In genomic region chr12:50505945-50506344, GRCh38 we compare ENCODE assay signal across 8 cellular contexts. TPM values are rescaled to one million over a fixed set of nuclear protein-coding genes. Genes with fewer than 3 reads are reported as not detected.
A peak's percentile ranks its signal among the peaks of the same experiment; 100 is the strongest.
DNase-seq lines count a peak whose midpoint lies in the region; TF ChIP-seq lines count a peak whose summit lies in the region.

No MANE protein-coding gene starts in this region.

- H3K27me3 Mint-ChIP-seq in activated CD4-positive, alpha-beta memory T cell treated with anti-CD3 and anti-CD28 coated beads for 36 hours = no peaks in the 10 kb centered on the region
- H3K27me3 Mint-ChIP-seq in osteocyte (ENCODE audit: unreplicated experiment) = no peaks in the 10 kb centered on the region

- H3K9me3 Mint-ChIP-seq in activated CD4-positive, alpha-beta memory T cell treated with anti-CD3 and anti-CD28 coated beads for 36 hours = no peaks in the 10 kb centered on the region
- no peaks in the 10 kb centered on the region for H3K9me3 Mint-ChIP-seq in osteocyte (ENCODE audit: unreplicated experiment)

- no peaks in the 10 kb centered on the region for H3K9me3 ChIP-seq in HAP-1

- no peaks in the 10 kb centered on the region; the same call in 1 of the 2 replicates for H3K36me3 ChIP-seq in HAP-1 (replicated peaks)

- peak overlapping the region; percentile 70 for H3K4me3 ChIP-seq in HAP-1

- DNase-seq in ACHN (peak; percentile 14), HAP-1 (ENCODE audit: low spot score in 2 of 2) (peak in 1 of 2 experiments; percentile 27), globus pallidus (ENCODE audit: low spot score) (peak; percentile 97), osteocyte (ENCODE audit: extremely low spot score, unreplicated experiment) (no peak), NCI-H1694 (lab: John Stamatoyannopoulos, UW) (no peak), DMS153 treated with DMSO at 0.1 percent for 48 hours (lab: John Stamatoyannopoulos, UW; ENCODE audit: unreplicated experiment) (no peak), NCI-H1694 treated with DMSO at 0.1 percent for 48 hours (lab: John Stamatoyannopoulos, UW) (no peak)
- peak; percentile 27 for DNase-seq in activated CD4-positive, alpha-beta memory T cell treated with anti-CD3 and anti-CD28 coated beads for 36 hours

- in situ Hi-C loops in ACHN (cut with HindIII; ENCODE audit: low pct_ligation_motif_present, low pct_unique_long_range_greater_than_20kb, low sequenced_read_pairs) (no loop called here), HAP-1 (cut with MboI; ENCODE audit: low sequenced_read_pairs) (loop anchor here (10.0 to 25.0 kb wide), 2 partner anchors 119 to 231 kb away; no protein-coding TSS in a partner anchor)

- H3K27ac Mint-ChIP-seq in activated CD4-positive, alpha-beta memory T cell treated with anti-CD3 and anti-CD28 coated beads for 36 hours = peak overlapping the region; percentile 93
- H3K27ac Mint-ChIP-seq in osteocyte (ENCODE audit: unreplicated experiment) = peak overlapping the region; percentile 91

- H3K4me1 Mint-ChIP-seq in activated CD4-positive, alpha-beta memory T cell treated with anti-CD3 and anti-CD28 coated beads for 36 hours (ENCODE audit: low read depth) = peaks cover 48% of the 10 kb centered on the region
- H3K4me1 Mint-ChIP-seq in osteocyte (ENCODE audit: unreplicated experiment) = peaks cover 34% of the 10 kb centered on the region

- no peaks in the 10 kb centered on the region for H3K27me3 ChIP-seq in HAP-1 (ENCODE audit: low read depth)

- peak overlapping the region; percentile 99 for H3K4me3 Mint-ChIP-seq in activated CD4-positive, alpha-beta memory T cell treated with anti-CD3 and anti-CD28 coated beads for 36 hours
- H3K4me3 Mint-ChIP-seq in osteocyte (ENCODE audit: unreplicated experiment) = peak overlapping the region; percentile 96

- peaks cover 3% of the 10 kb centered on the region for H3K36me3 Mint-ChIP-seq in activated CD4-positive, alpha-beta memory T cell treated with anti-CD3 and anti-CD28 coated beads for 36 hours
- no peaks in the 10 kb centered on the region for H3K36me3 Mint-ChIP-seq in osteocyte (ENCODE audit: unreplicated experiment)

- no peak for TF ChIP-seq CTCF in osteocyte (IDR thresholded peaks at IDR 0.05)

- intact Hi-C loops in activated CD4-positive, alpha-beta memory T cell treated with anti-CD3 and anti-CD28 coated beads for 36 hours (cut with micrococcal nuclease) = loop anchor here (1.0 to 10.0 kb wide), 4 partner anchors 26 to 519 kb away; partner anchors contain the start of gene SLC11A2

- CTCF ChIA-PET in activated CD4-positive, alpha-beta memory T cell treated with anti-CD3 and anti-CD28 coated beads for 36 hours (lab: Charles Lee) = interaction anchor here (1.0 to 8.5 kb wide), 12 partner anchors 13 to 229 kb away, joined by 3 to 147 read pairs (median 6); no protein-coding TSS in a partner anchor

- H3K4me1 ChIP-seq in HAP-1 = peaks cover 22% of the 10 kb centered on the region

- POLR2A ChIA-PET in activated CD4-positive, alpha-beta memory T cell treated with anti-CD3 and anti-CD28 coated beads for 36 hours (lab: Charles Lee) = interaction anchor here (0.9 to 1.9 kb wide), 5 partner anchors 27 to 91 kb away, joined by 3 to 8 read pairs (median 4); no protein-coding TSS in a partner anchor

RNA-seq across cellular contexts. Expression of gene DIP2B, which starts 1.2 kb away (rescaled TPM):
- 10 to 100 TPM; 23.3 to 23.7 TPM for total RNA-seq in activated CD4-positive, alpha-beta memory T cell treated with anti-CD3 and anti-CD28 coated beads for 36 hours
- total RNA-seq in osteocyte = 28.9 and 32.1 TPM in 2 replicates

Comparison
In these comparisons a context has a peak if more than half of its experiments do, and no peak if none do; other contexts are left out.
1. DNase-seq: peak in ACHN (single experiment), activated CD4-positive, alpha-beta memory T cell treated with anti-CD3 and anti-CD28 coated beads for 36 hours (single experiment) and globus pallidus (single experiment); none in osteocyte (single experiment), NCI-H1694 (single experiment), DMS153 treated with DMSO at 0.1 percent for 48 hours (single experiment) and NCI-H1694 treated with DMSO at 0.1 percent for 48 hours (single experiment).